ENCODE assay signal across 28 cellular contexts in genomic region chr21:45096216-45096615, GRCh38. TPM values are rescaled to one million over a fixed set of nuclear protein-coding genes. Genes with fewer than 3 reads are reported as not detected.
DNase-seq lines count a peak whose midpoint lies in the region; ATAC-seq, FAIRE-seq and TF ChIP-seq lines count a peak whose summit lies in the region.
"Had no signal": no experiment of that assay in that cellular context is flagged by ENCODE, and none has a peak within 500 bp of the region (broad histone marks: within the 10 kb centered on the region; RNA-seq: fewer than 3 reads in every experiment).

No MANE protein-coding gene starts in this region.

- H3K4me1 ChIP-seq in H9 (ENCODE audit: insufficient read depth, low read length): no peaks in the 10 kb centered on the region
- peaks cover 65% of the 10 kb centered on the region for H3K4me1 ChIP-seq in endothelial cell of umbilical vein (ENCODE audit: control insufficient read depth, extremely low read depth, insufficient read depth, low read length)

- POLR2A ChIA-PET in endothelial cell of umbilical vein (lab: Charles Lee): no interaction called here

- no peak for TF ChIP-seq POLR2A in endothelial cell of umbilical vein (IDR thresholded peaks at IDR 0.05; ENCODE audit: low read depth, low read length)

- no peak overlapping the region for H2BK15ac ChIP-seq in H9 (ENCODE audit: low read depth, low read length)

- CTCF ChIA-PET in endothelial cell of umbilical vein (lab: Charles Lee): interaction anchor here (1.2 to 14.1 kb wide), 5 partner anchors 10 to 41 kb away, joined by 3 to 269 read pairs (median 5); no protein-coding TSS in a partner anchor

- WGBS in H9 (ENCODE audit: extremely low coverage, insufficient read length, low lambda C conversion rate): no CpG with 5 or more reads among the region's 5 CpGs

- H4K20me1 ChIP-seq in H9 (ENCODE audit: control insufficient read depth, insufficient read depth, insufficient read length) (no peaks in the 10 kb centered on the region), endothelial cell of umbilical vein (replicated peaks; ENCODE audit: control insufficient read depth, extremely low read depth, insufficient read depth, low read length) (no peaks in the 10 kb centered on the region)

- peaks cover 0 to 11% of the 10 kb centered on the region in 2 experiments; a peak in 1 of 4 replicates for H3K4me1 Mint-ChIP-seq in H9
- peaks cover 71% of the 10 kb centered on the region for H3K4me1 Mint-ChIP-seq in osteocyte (ENCODE audit: unreplicated experiment)

- H3K36me3 ChIP-seq in endothelial cell of umbilical vein (ENCODE audit: control insufficient read depth in 2 of 2, extremely low read depth in 1 of 2, insufficient read depth in 2 of 2, low read length in 2 of 2): no peaks in the 10 kb centered on the region
- H3K36me3 ChIP-seq: adrenal gland, sigmoid colon, thoracic aorta had no signal

- intact Hi-C loops in endothelial cell of umbilical vein (cut with micrococcal nuclease): no loop called here

- H3K4me3 ChIP-seq in endothelial cell of umbilical vein (replicated peaks in 1 of 3; ENCODE audit: insufficient read depth in 1 of 3, low read depth in 1 of 3, low read length in 3 of 3): no peak overlapping the region
- H3K4me3 ChIP-seq: adrenal gland, body of pancreas, sigmoid colon, thoracic aorta had no signal

- no peaks in the 10 kb centered on the region for H3K9me3 ChIP-seq in H9 (ENCODE audit: control insufficient read depth, low read depth, low read length)
- H3K9me3 ChIP-seq in endothelial cell of umbilical vein (replicated peaks; ENCODE audit: control insufficient read depth, insufficient read depth, low read length): no peaks in the 10 kb centered on the region
- H3K9me3 ChIP-seq: adrenal gland, body of pancreas, sigmoid colon, thoracic aorta had no signal

- H3K27ac Mint-ChIP-seq in H9 (no peak overlapping the region; a peak in 1 of 7 replicates), osteocyte (ENCODE audit: unreplicated experiment) (peak overlapping the region; percentile 18)
- H3K27ac Mint-ChIP-seq: CD8-positive, alpha-beta T cell; stimulated activated naive CD8-positive, alpha-beta T cell treated with anti-CD3 and anti-CD28 coated beads, Interleukin-15, Interleukin-2, amounts not matched to agents 100 ng/mL and 50 ng/mL, for 24 hours; T-helper 1 cell treated with Interleukin-12 subunit alpha and Interleukin-12 subunit beta and Interleukin-4 antibody, amounts not matched to agents 30 μg/mL and 1 μg/mL, for 36 hours had no signal

- no peak overlapping the region for H3K4ac ChIP-seq in H9 (ENCODE audit: low read depth, low read length)

- no peak overlapping the region for H3K56ac ChIP-seq in H9 (ENCODE audit: insufficient read length, low read depth, low read length)

- H3K27me3 ChIP-seq in H9 (ENCODE audit: insufficient read depth, low read length) (no peaks in the 10 kb centered on the region; the same call in 1 of the 2 replicates), endothelial cell of umbilical vein (ENCODE audit: control insufficient read depth in 2 of 2, insufficient read depth in 2 of 2, low read length in 2 of 2) (no peaks in the 10 kb centered on the region)
- H3K27me3 ChIP-seq: adrenal gland, body of pancreas, sigmoid colon had no signal

- TF ChIP-seq CTCF in H9 (conservative IDR thresholded peaks at IDR 0.05): no peak
- TF ChIP-seq CTCF in endothelial cell of umbilical vein (IDR thresholded peaks at IDR 0.05; ENCODE audit: extremely low read depth in 1 of 2, insufficient read depth in 1 of 2, low read depth in 1 of 2, low read length in 2 of 2): no peak
- TF ChIP-seq CTCF in osteocyte (IDR thresholded peaks at IDR 0.05): no peak

- no peak overlapping the region for H4K5ac ChIP-seq in H9 (ENCODE audit: insufficient read length, low read depth, low read length)

- H3K14ac ChIP-seq in H9 (ENCODE audit: insufficient read depth, low read length): 0 out of 2 replicates have a peak overlapping the region, but pooled peaks have one; percentile 40

- no peak overlapping the region for H2BK120ac ChIP-seq in H9 (ENCODE audit: low read depth, low read length, poor library complexity, severe bottlenecking)

- H3K27me3 Mint-ChIP-seq in H9 (ENCODE audit: low read depth) (no peaks in the 10 kb centered on the region; the same call in none of the 2 replicates), osteocyte (ENCODE audit: unreplicated experiment) (no peaks in the 10 kb centered on the region)
- H3K27me3 Mint-ChIP-seq: activated T-cell treated with anti-CD3 and anti-CD28 coated beads, Interleukin-2, amount 50 U/mL, for 24 hours; stimulated activated naive CD8-positive, alpha-beta T cell treated with anti-CD3 and anti-CD28 coated beads, Interleukin-15, Interleukin-2, amounts not matched to agents 100 ng/mL and 50 ng/mL, for 24 hours had no signal

- H3K23ac ChIP-seq in H9 (ENCODE audit: insufficient read length, low read depth, low read length): no peak overlapping the region

- ATAC-seq in HG03521 (IDR thresholded peaks at IDR 0.05; ENCODE audit: unreplicated experiment) (no peak), HG03520 (IDR thresholded peaks at IDR 0.05; ENCODE audit: unreplicated experiment) (no peak)
- ATAC-seq: body of pancreas; CD8-positive, alpha-beta T cell had no signal

- no peak overlapping the region for H2BK5ac ChIP-seq in H9 (ENCODE audit: insufficient read length, low read length)

- H3T11ph ChIP-seq in H9 (ENCODE audit: low read length): no peak overlapping the region

- H3K4me2 ChIP-seq in H9 (ENCODE audit: insufficient read depth, insufficient read length, low read length) (no peak overlapping the region), endothelial cell of umbilical vein (ENCODE audit: insufficient read depth, low read length) (peak overlapping the region; percentile 22)
- H3K4me2 ChIP-seq: KMS-11 had no signal

- H2AFZ ChIP-seq in H9 (ENCODE audit: low read length): no peak overlapping the region
- no peak overlapping the region for H2AFZ ChIP-seq in endothelial cell of umbilical vein (ENCODE audit: low read depth, low read length)

- H3K9me1 ChIP-seq in endothelial cell of umbilical vein (replicated peaks; ENCODE audit: control insufficient read depth, extremely low read depth, insufficient read depth, low read length): no peaks in the 10 kb centered on the region

- H3K79me2 ChIP-seq in H9 (ENCODE audit: insufficient read depth, low read length) (no peaks in the 10 kb centered on the region), endothelial cell of umbilical vein (ENCODE audit: control insufficient read depth, insufficient read depth, low read length) (peaks cover 32% of the 10 kb centered on the region)

- no peaks in the 10 kb centered on the region for H3K23me2 ChIP-seq in H9 (ENCODE audit: insufficient read length, low read depth, low read length, poor library complexity, severe bottlenecking)

- H3K18ac ChIP-seq in H9 (ENCODE audit: insufficient read length, low read depth, low read length): no peak overlapping the region

- H3K36me3 Mint-ChIP-seq in H9 (ENCODE audit: insufficient read depth in 1 of 3, low read depth in 3 of 3): no peaks in the 10 kb centered on the region
- peaks cover 4% of the 10 kb centered on the region for H3K36me3 Mint-ChIP-seq in osteocyte (ENCODE audit: unreplicated experiment)

- in situ Hi-C loops in KBM-7 (cut with MboI; ENCODE audit: low pct_unique_long_range_greater_than_20kb, low sequenced_read_pairs): no loop called here

- H2BK12ac ChIP-seq in H9 (ENCODE audit: insufficient read length, low read depth, low read length): no peak overlapping the region

- H3K4me3 Mint-ChIP-seq in H9 (no peak overlapping the region), osteocyte (ENCODE audit: unreplicated experiment) (no peak overlapping the region)
- H3K4me3 Mint-ChIP-seq: activated T-cell treated with anti-CD3 and anti-CD28 coated beads, Interleukin-2, amount 50 U/mL, for 24 hours; CD8-positive, alpha-beta T cell; stimulated activated naive CD8-positive, alpha-beta T cell treated with anti-CD3 and anti-CD28 coated beads, Interleukin-15, Interleukin-2, amounts not matched to agents 100 ng/mL and 50 ng/mL, for 24 hours; T-helper 1 cell treated with Interleukin-12 subunit alpha and Interleukin-12 subunit beta and Interleukin-4 antibody, amounts not matched to agents 30 μg/mL and 1 μg/mL, for 36 hours had no signal

- H2AK5ac ChIP-seq in H9 (ENCODE audit: insufficient read length, low read length): no peak overlapping the region

- H4K91ac ChIP-seq in H9 (ENCODE audit: insufficient read length, low read depth, low read length): no peak overlapping the region

- H3K9ac ChIP-seq in H9 (ENCODE audit: extremely low read depth, insufficient read length, low read length) (no peak overlapping the region), endothelial cell of umbilical vein (replicated peaks; ENCODE audit: extremely low read depth, insufficient read depth, low read length) (no peak overlapping the region)
- H3K9ac ChIP-seq: KMS-11 had no signal

- no peak for FAIRE-seq in endothelial cell of umbilical vein (lab: Jason Lieb, UNC)
- FAIRE-seq: HTR-8/SVneo had no signal

- H4K8ac ChIP-seq in H9 (replicated peaks; ENCODE audit: insufficient read length, low read depth, low read length): no peak overlapping the region

- H2BK20ac ChIP-seq in H9 (ENCODE audit: low read depth, low read length, poor library complexity, severe bottlenecking): no peak overlapping the region

- no peak overlapping the region for H3K27ac ChIP-seq in H9 (ENCODE audit: insufficient read length, low read depth, low read length)
- H3K27ac ChIP-seq in endothelial cell of umbilical vein (ENCODE audit: insufficient read depth, low read depth, low read length): peak overlapping the region; percentile 31
- H3K27ac ChIP-seq: body of pancreas, KMS-11, thoracic aorta had no signal

- dilution Hi-C loops in endothelial cell of umbilical vein (cut with MboI; ENCODE audit: extremely low pct_ligation_motif_present, low sequenced_read_pairs): no loop called here

- peak; percentile 40 for DNase-seq in activated CD8-positive, alpha-beta memory T cell treated with anti-CD3 and anti-CD28 coated beads for 24 hours
- no peak for DNase-seq in activated CD8-positive, alpha-beta memory T cell treated with anti-CD3 and anti-CD28 coated beads, Interleukin-2, amount 50 U/mL, for 4 hours
- DNase-seq in H9: no peak
- DNase-seq in endothelial cell of umbilical vein (ENCODE audit: low read depth, low spot score): peak; percentile 36
- no peak for DNase-seq in osteocyte (ENCODE audit: extremely low spot score, unreplicated experiment)
- DNase-seq in KBM-7: no peak
- DNase-seq: activated CD4-positive, alpha-beta T cell treated with anti-CD3 and anti-CD28 coated beads for 4 hours; activated gamma-delta T cell treated with Interleukin-2 at 50 U/mL for 16 hours; activated T-cell treated with anti-CD3 and anti-CD28 coated beads, Interleukin-2, amount 50 U/mL, for 24 hours; adrenal gland; body of pancreas; CD8-positive, alpha-beta T cell; DMS153; effector CD8-positive, alpha-beta T cell; erythroblast; HCEC 1CT; NCI-H1436; NCI-H2081 treated with DMSO at 0.1 percent for 48 hours; NCI-H345; NCI-H774; sigmoid colon had no signal

- H3K79me1 ChIP-seq in H9 (ENCODE audit: insufficient read depth, low read depth, low read length, poor library complexity, severe bottlenecking): no peaks in the 10 kb centered on the region

- H3K9me3 Mint-ChIP-seq in H9 (no peaks in the 10 kb centered on the region), osteocyte (ENCODE audit: unreplicated experiment) (no peaks in the 10 kb centered on the region)
- H3K9me3 Mint-ChIP-seq: activated T-cell treated with anti-CD3 and anti-CD28 coated beads, Interleukin-2, amount 50 U/mL, for 24 hours; CD8-positive, alpha-beta T cell; stimulated activated naive CD8-positive, alpha-beta T cell treated with anti-CD3 and anti-CD28 coated beads, Interleukin-15, Interleukin-2, amounts not matched to agents 100 ng/mL and 50 ng/mL, for 24 hours; T-helper 1 cell treated with Interleukin-12 subunit alpha and Interleukin-12 subunit beta and Interleukin-4 antibody, amounts not matched to agents 30 μg/mL and 1 μg/mL, for 36 hours had no signal

- BruUV-seq in endothelial cell of umbilical vein (replicated peaks; lab: Mats Ljungman, UMichigan): no TSS peak

RNA-seq across cellular contexts. Expression of gene ADARB1, which starts 21.8 kb away (rescaled TPM):
- total RNA-seq in H9 (2021) (14.1 and 15.8 TPM in 2 replicates), endothelial cell of umbilical vein (54.3 and 55.5 TPM in 2 replicates), osteocyte (126 and 130 TPM in 2 replicates)
- polyA plus RNA-seq in endothelial cell of umbilical vein: 17.8 and 32.5 TPM in 2 replicates
- polyA plus RNA-seq in endothelial cell of umbilical vein (2011; cell fraction: cytosol; rRNA removed): 17.4 and 18.8 TPM in 2 replicates
- polyA plus RNA-seq in endothelial cell of umbilical vein (2011; cell fraction: nucleus; rRNA removed): 88.3 and 92.8 TPM in 2 replicates
- polyA plus RNA-seq in endothelial cell of umbilical vein (2012): 29.3 and 33.4 TPM in 2 replicates
- polyA minus RNA-seq in endothelial cell of umbilical vein: 41.5 and 43.3 TPM in 2 replicates
- polyA minus RNA-seq in endothelial cell of umbilical vein (2011; cell fraction: cytosol; rRNA and poly(A)+ RNA removed): 54.5 TPM
- polyA minus RNA-seq in endothelial cell of umbilical vein (2011; cell fraction: nucleus; rRNA and poly(A)+ RNA removed): 48.7 and 51.7 TPM in 2 replicates

Comparison
In these comparisons a context has a peak if more than half of its experiments do, and no peak if none do; other contexts are left out.
1. DNase-seq: peak in activated CD8-positive, alpha-beta memory T cell treated with anti-CD3 and anti-CD28 coated beads for 24 hours (single experiment) and endothelial cell of umbilical vein (single experiment); none in activated CD8-positive, alpha-beta memory T cell treated with anti-CD3 and anti-CD28 coated beads, Interleukin-2, amount 50 U/mL, for 4 hours (single experiment), H9 (single experiment), osteocyte (single experiment) and KBM-7 (single experiment).